8 cellular contexts compared by ENCODE assay signal in genomic region chr5:97838214-97838613, GRCh38.
DNase-seq lines count a peak whose midpoint lies in the region; ATAC-seq and TF ChIP-seq lines count a peak whose summit lies in the region.

No MANE protein-coding gene starts in this region.

- POLR2A ChIA-PET in CD4-positive, alpha-beta memory T cell (lab: Charles Lee; ENCODE audit: partially characterized antibody), result no interaction called here

- DNase-seq in GM04504 (ENCODE audit: low read depth) (peak; percentile 88), HS-5 (ENCODE audit: low read depth) (peak; percentile 93), choroid plexus epithelial cell (ENCODE audit: low read depth) (peak; percentile 97), D341Med (ENCODE audit: low spot score) (no peak)
- no peak for DNase-seq in stimulated activated naive CD8-positive, alpha-beta T cell treated with anti-CD3 and anti-CD28 coated beads, Interleukin-15, amount 100 ng/mL, for 72 hours
- DNase-seq in CD4-positive, alpha-beta memory T cell, result no peak

- ATAC-seq in GM21576 (IDR thresholded peaks at IDR 0.05; ENCODE audit: unreplicated experiment), result peak; percentile 92
- peak; percentile 79 for ATAC-seq in stimulated activated naive CD8-positive, alpha-beta T cell treated with anti-CD3 and anti-CD28 coated beads, Interleukin-15, amount 100 ng/mL, for 72 hours
- ATAC-seq in stimulated activated memory B cell treated with anti-CD40 and anti-IgM and Interleukin-4, amounts not matched to agents 10 μg/mL and 1 μg/mL and 100 μg/mL, for 72 hours, result no peak

- H3K27ac Mint-ChIP-seq in stimulated activated naive CD8-positive, alpha-beta T cell treated with anti-CD3 and anti-CD28 coated beads, Interleukin-15, amount 100 ng/mL, for 72 hours, result no peak overlapping the region
- H3K27ac Mint-ChIP-seq in stimulated activated memory B cell treated with anti-CD40 and anti-IgM and Interleukin-4, amounts not matched to agents 10 μg/mL and 1 μg/mL and 100 μg/mL, for 72 hours, result no peak overlapping the region
- H3K27ac Mint-ChIP-seq in CD4-positive, alpha-beta memory T cell, result no peak overlapping the region

- intact Hi-C loops in CD4-positive, alpha-beta memory T cell (cut with micrococcal nuclease), result no loop called here

- H3K27me3 ChIP-seq in CD4-positive, alpha-beta memory T cell (ENCODE audit: insufficient read depth, low read length), result no peaks in the 10 kb centered on the region

- H3K9me3 Mint-ChIP-seq in stimulated activated naive CD8-positive, alpha-beta T cell treated with anti-CD3 and anti-CD28 coated beads, Interleukin-15, amount 100 ng/mL, for 72 hours, result no peaks in the 10 kb centered on the region
- H3K9me3 Mint-ChIP-seq in stimulated activated memory B cell treated with anti-CD40 and anti-IgM and Interleukin-4, amounts not matched to agents 10 μg/mL and 1 μg/mL and 100 μg/mL, for 72 hours, result no peaks in the 10 kb centered on the region
- peaks cover 0 to 5% (median 0%) of the 10 kb centered on the region in 8 donors for H3K9me3 Mint-ChIP-seq in CD4-positive, alpha-beta memory T cell

- H3K4me3 Mint-ChIP-seq in stimulated activated naive CD8-positive, alpha-beta T cell treated with anti-CD3 and anti-CD28 coated beads, Interleukin-15, amount 100 ng/mL, for 72 hours, result no peak overlapping the region
- H3K4me3 Mint-ChIP-seq in stimulated activated memory B cell treated with anti-CD40 and anti-IgM and Interleukin-4, amounts not matched to agents 10 μg/mL and 1 μg/mL and 100 μg/mL, for 72 hours, result no peak overlapping the region
- H3K4me3 Mint-ChIP-seq in CD4-positive, alpha-beta memory T cell, result no peak overlapping the region

- H3K4me3 ChIP-seq in choroid plexus epithelial cell (ENCODE audit: low read depth, low read length), result no peak overlapping the region
- H3K4me3 ChIP-seq in CD4-positive, alpha-beta memory T cell (ENCODE audit: low read length in 2 of 2), result no peak overlapping the region

- CTCF ChIA-PET in CD4-positive, alpha-beta memory T cell (lab: Charles Lee; ENCODE audit: partially characterized antibody), result no interaction called here

- H3K4me1 ChIP-seq in CD4-positive, alpha-beta memory T cell (ENCODE audit: insufficient read depth, low read length), result no peaks in the 10 kb centered on the region

- H3K36me3 ChIP-seq in CD4-positive, alpha-beta memory T cell (ENCODE audit: insufficient read depth, low read length), result no peaks in the 10 kb centered on the region

- H3K9me3 ChIP-seq in CD4-positive, alpha-beta memory T cell (ENCODE audit: control insufficient read depth in 1 of 2, low read length in 2 of 2), result no peaks in the 10 kb centered on the region

- H3K27ac ChIP-seq in CD4-positive, alpha-beta memory T cell (ENCODE audit: low read depth, low read length), result no peak overlapping the region

- no peaks in the 10 kb centered on the region for H3K36me3 Mint-ChIP-seq in stimulated activated memory B cell treated with anti-CD40 and anti-IgM and Interleukin-4, amounts not matched to agents 10 μg/mL and 1 μg/mL and 100 μg/mL, for 72 hours
- H3K36me3 Mint-ChIP-seq in CD4-positive, alpha-beta memory T cell, result no peaks in the 10 kb centered on the region

- no peaks in the 10 kb centered on the region for H3K27me3 Mint-ChIP-seq in stimulated activated naive CD8-positive, alpha-beta T cell treated with anti-CD3 and anti-CD28 coated beads, Interleukin-15, amount 100 ng/mL, for 72 hours
- no peaks in the 10 kb centered on the region for H3K27me3 Mint-ChIP-seq in stimulated activated memory B cell treated with anti-CD40 and anti-IgM and Interleukin-4, amounts not matched to agents 10 μg/mL and 1 μg/mL and 100 μg/mL, for 72 hours
- peaks cover 0 to 1% of the 10 kb centered on the region in 2 donors for H3K27me3 Mint-ChIP-seq in CD4-positive, alpha-beta memory T cell

- no peak for TF ChIP-seq CTCF in choroid plexus epithelial cell (conservative IDR thresholded peaks at IDR 0.05; ENCODE audit: low read depth, low read length)

- no peaks in the 10 kb centered on the region for H3K4me1 Mint-ChIP-seq in stimulated activated naive CD8-positive, alpha-beta T cell treated with anti-CD3 and anti-CD28 coated beads, Interleukin-15, amount 100 ng/mL, for 72 hours
- no peaks in the 10 kb centered on the region for H3K4me1 Mint-ChIP-seq in stimulated activated memory B cell treated with anti-CD40 and anti-IgM and Interleukin-4, amounts not matched to agents 10 μg/mL and 1 μg/mL and 100 μg/mL, for 72 hours
- no peaks in the 10 kb centered on the region for H3K4me1 Mint-ChIP-seq in CD4-positive, alpha-beta memory T cell

Comparison
In these comparisons a context has a peak if more than half of its experiments do, and no peak if none do; other contexts are left out.
1. DNase-seq: peak in GM04504 (single experiment), HS-5 (single experiment) and choroid plexus epithelial cell (single experiment); none in stimulated activated naive CD8-positive, alpha-beta T cell treated with anti-CD3 and anti-CD28 coated beads, Interleukin-15, amount 100 ng/mL, for 72 hours (0 of 2), CD4-positive, alpha-beta memory T cell (0 of 5) and D341Med (single experiment).